ENCODE assay signal across 16 cellular contexts in genomic region chr2:42965196-42965595, GRCh38.
DNase-seq lines count a peak whose midpoint lies in the region; TF ChIP-seq lines count a peak whose summit lies in the region.
"Had no signal": no experiment of that assay in that cellular context is flagged by ENCODE, and none has a peak within 500 bp of the region (broad histone marks: within the 10 kb centered on the region; RNA-seq: fewer than 3 reads in every experiment).

No MANE protein-coding gene starts in this region.

- H3K4me3 ChIP-seq in AG04450 (ENCODE audit: low read depth, low read length) (no peak overlapping the region), NB4 (ENCODE audit: low read depth, low read length) (no peak overlapping the region), right atrium auricular region (no peak overlapping the region), skeletal muscle satellite cell (ENCODE audit: low read length) (no peak overlapping the region)
- H3K4me3 ChIP-seq: SK-N-MC had no signal

- peaks cover 12% of the 10 kb centered on the region for H3K4me1 Mint-ChIP-seq in activated T-cell treated with anti-CD3 and anti-CD28 coated beads, Interleukin-2, amount 50 U/mL, for 24 hours (ENCODE audit: low read depth)

- CTCF ChIA-PET in AG04450 (lab: Charles Lee) = interaction anchor here (1.5 to 3.0 kb wide), 2 partner anchors 9 to 264 kb away, joined by 5 to 16 read pairs; no protein-coding TSS in a partner anchor

- no peaks in the 10 kb centered on the region for H3K36me3 Mint-ChIP-seq in activated T-cell treated with anti-CD3 and anti-CD28 coated beads, Interleukin-2, amount 50 U/mL, for 24 hours (ENCODE audit: low read depth)
- H3K36me3 Mint-ChIP-seq: stimulated activated memory B cell treated with anti-CD40 and anti-IgM and Interleukin-4, amounts not matched to agents 10 μg/mL and 1 μg/mL and 100 μg/mL, for 72 hours had no signal

- H3K4me1 ChIP-seq in right atrium auricular region = peaks cover 0 to 70% of the 10 kb centered on the region in 2 donors
- H3K4me1 ChIP-seq in skeletal muscle satellite cell (ENCODE audit: control insufficient read depth, insufficient read depth, low read length) = peaks cover 55% of the 10 kb centered on the region
- H3K4me1 ChIP-seq: Caco-2 had no signal

- no peak for TF ChIP-seq CTCF in AG04450 (IDR thresholded peaks at IDR 0.05; ENCODE audit: low read depth, low read length)
- TF ChIP-seq CTCF in NB4 (IDR thresholded peaks at IDR 0.05; ENCODE audit: low read depth, low read length) = no peak
- no peak for TF ChIP-seq CTCF in right atrium auricular region (IDR thresholded peaks at IDR 0.05)

- no peak overlapping the region for H3K27ac Mint-ChIP-seq in activated T-cell treated with anti-CD3 and anti-CD28 coated beads, Interleukin-2, amount 50 U/mL, for 24 hours
- H3K27ac Mint-ChIP-seq: activated naive CD4-positive, alpha-beta T cell treated with anti-CD3 and anti-CD28 coated beads for 36 hours; stimulated activated memory B cell treated with anti-CD40 and anti-IgM and Interleukin-4, amounts not matched to agents 10 μg/mL and 1 μg/mL and 100 μg/mL, for 72 hours had no signal

- no peak overlapping the region for H3K4me3 Mint-ChIP-seq in activated T-cell treated with anti-CD3 and anti-CD28 coated beads, Interleukin-2, amount 50 U/mL, for 24 hours
- H3K4me3 Mint-ChIP-seq: activated naive CD4-positive, alpha-beta T cell treated with anti-CD3 and anti-CD28 coated beads for 36 hours; stimulated activated memory B cell treated with anti-CD40 and anti-IgM and Interleukin-4, amounts not matched to agents 10 μg/mL and 1 μg/mL and 100 μg/mL, for 72 hours had no signal

- POLR2A ChIA-PET in AG04450 (lab: Yijun Ruan, JAX) = interaction anchor here (1.6 to 2.0 kb wide), 3 partner anchors 9 to 262 kb away, joined by 6 to 21 read pairs (median 10); partner anchors contain the start of gene ZFP36L2

- peaks cover 22% of the 10 kb centered on the region for H3K27me3 Mint-ChIP-seq in activated T-cell treated with anti-CD3 and anti-CD28 coated beads, Interleukin-2, amount 50 U/mL, for 24 hours
- H3K27me3 Mint-ChIP-seq: stimulated activated memory B cell treated with anti-CD40 and anti-IgM and Interleukin-4, amounts not matched to agents 10 μg/mL and 1 μg/mL and 100 μg/mL, for 72 hours had no signal

- H3K27ac ChIP-seq in AG04450 (ENCODE audit: low read depth, low read length) = peak overlapping the region; percentile 90
- peak overlapping the region; percentile 56 to 83 for H3K27ac ChIP-seq in right atrium auricular region
- H3K27ac ChIP-seq: SK-N-MC had no signal

- no peaks in the 10 kb centered on the region for H3K9me3 ChIP-seq in AG04450 (ENCODE audit: control insufficient read depth, insufficient read depth, low read length)
- no peaks in the 10 kb centered on the region for H3K9me3 ChIP-seq in right atrium auricular region
- H3K9me3 ChIP-seq in skeletal muscle satellite cell (replicated peaks; ENCODE audit: low read length) = no peaks in the 10 kb centered on the region
- H3K9me3 ChIP-seq: Caco-2 had no signal

- no peaks in the 10 kb centered on the region for H3K9me3 Mint-ChIP-seq in activated T-cell treated with anti-CD3 and anti-CD28 coated beads, Interleukin-2, amount 50 U/mL, for 24 hours
- H3K9me3 Mint-ChIP-seq: activated naive CD4-positive, alpha-beta T cell treated with anti-CD3 and anti-CD28 coated beads for 36 hours; stimulated activated memory B cell treated with anti-CD40 and anti-IgM and Interleukin-4, amounts not matched to agents 10 μg/mL and 1 μg/mL and 100 μg/mL, for 72 hours had no signal

- TF ChIP-seq POLR2A in NB4 (IDR thresholded peaks at IDR 0.05; ENCODE audit: extremely low read depth, insufficient read length) (no peak), erythroblast (IDR thresholded peaks at IDR 0.05; ENCODE audit: low read length) (no peak)

- H3K36me3 ChIP-seq in right atrium auricular region = no peaks in the 10 kb centered on the region
- H3K36me3 ChIP-seq in skeletal muscle satellite cell (ENCODE audit: insufficient read depth, low read length) = no peaks in the 10 kb centered on the region

- H3K27me3 ChIP-seq in AG04450 (ENCODE audit: control insufficient read depth, insufficient read depth, low read length) (no peaks in the 10 kb centered on the region), right atrium auricular region (no peaks in the 10 kb centered on the region), skeletal muscle satellite cell (ENCODE audit: control insufficient read depth, insufficient read depth, low read length) (no peaks in the 10 kb centered on the region)

- DNase-seq in AG04450 (ENCODE audit: low read depth, low spot score) (no peak), NB4 (ENCODE audit: low read depth) (peak; percentile 60), right atrium auricular region (ENCODE audit: low spot score) (no peak), erythroblast (lab: John Stamatoyannopoulos, UW) (no peak), SIG-M5 treated with dmso at 0.1 percent for 504 hours (lab: John Stamatoyannopoulos, UW; ENCODE audit: unreplicated experiment) (no peak), pons (ENCODE audit: low spot score) (no peak)
- DNase-seq in activated T-cell treated with anti-CD3 and anti-CD28 coated beads, Interleukin-2, amount 50 U/mL, for 24 hours = no peak
- DNase-seq: activated CD4-positive, alpha-beta T cell treated with anti-CD3 and anti-CD28 coated beads for 48 hours; activated naive CD4-positive, alpha-beta T cell treated with anti-CD3 and anti-CD28 coated beads for 36 hours; Caco-2; dermis blood vessel endothelial cell; NCI-H1930; NCI-H510A had no signal

- peak overlapping the region; percentile 69 for H3K4me2 ChIP-seq in skeletal muscle satellite cell (ENCODE audit: low read length)

- peak overlapping the region; percentile 64 for H3K9ac ChIP-seq in skeletal muscle satellite cell (ENCODE audit: low read depth, low read length)
